In the genomic region with DNA sequence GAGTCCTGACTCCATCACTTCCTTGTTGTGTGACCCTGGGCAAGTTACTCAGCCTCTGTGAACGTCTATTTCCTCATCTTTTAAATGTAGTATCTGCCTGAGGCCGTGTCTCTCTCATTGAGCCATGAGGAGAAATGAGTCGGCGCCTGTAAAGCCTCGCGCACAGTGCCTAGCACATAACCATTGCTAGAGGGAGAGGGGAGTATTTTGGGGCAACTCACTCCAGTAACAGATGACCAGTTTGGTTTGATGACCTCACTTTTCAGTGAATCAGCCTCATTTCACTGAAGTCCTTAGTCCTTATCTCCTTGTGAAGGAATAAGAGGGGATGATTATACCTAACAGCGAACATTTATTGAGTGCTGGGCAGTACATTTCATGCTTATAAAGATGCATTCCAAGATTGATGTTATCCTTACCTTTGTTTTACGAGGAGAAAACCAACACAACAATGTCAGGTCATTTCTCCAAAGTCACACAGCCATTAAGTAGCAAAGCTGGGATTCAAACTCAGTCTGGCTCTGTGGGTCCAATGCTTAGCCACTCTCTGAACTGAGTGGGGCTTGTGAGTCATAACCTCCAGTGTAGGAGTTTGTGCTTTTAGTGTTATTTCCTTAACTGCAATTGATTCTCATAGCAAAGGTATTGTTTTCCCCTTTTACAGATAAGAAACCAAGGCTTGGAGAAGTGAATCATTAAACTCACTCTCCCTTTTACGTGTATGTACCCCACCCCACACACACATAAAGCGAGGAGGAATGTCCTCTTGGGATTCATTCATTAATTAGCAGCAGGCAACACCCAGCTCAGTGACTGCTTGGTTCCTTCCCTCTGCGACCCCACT, we compare ENCODE assay signal across 9 cellular contexts. TPM values are rescaled to one million over a fixed set of nuclear protein-coding genes. Genes with fewer than 3 reads are reported as not detected.
A peak's percentile ranks its signal among the peaks of the same experiment; 100 is the strongest.
DNase-seq lines count a peak whose midpoint lies in the region; ATAC-seq, FAIRE-seq and TF ChIP-seq lines count a peak whose summit lies in the region.
"Had no signal": no experiment of that assay in that cellular context is flagged by ENCODE, and none has a peak within 500 bp of the region (broad histone marks: within the 10 kb centered on the region; RNA-seq: fewer than 3 reads in every experiment).

No MANE protein-coding gene starts in this region.

- no peak for TF ChIP-seq EP300 in ovary (IDR thresholded peaks at IDR 0.05)

- ATAC-seq in GM18499 (IDR thresholded peaks at IDR 0.05; ENCODE audit: insufficient read depth, unreplicated experiment): peak; percentile 38
- no peak for ATAC-seq in HG02970 (IDR thresholded peaks at IDR 0.05; ENCODE audit: low FRiP score, unreplicated experiment)
- ATAC-seq in GM18870 (IDR thresholded peaks at IDR 0.05; ENCODE audit: unreplicated experiment): no peak
- ATAC-seq in HG03571 (IDR thresholded peaks at IDR 0.05; ENCODE audit: unreplicated experiment): no peak
- ATAC-seq in GM21381 (IDR thresholded peaks at IDR 0.05; ENCODE audit: unreplicated experiment): no peak

- H3K27ac ChIP-seq in astrocyte (ENCODE audit: low read depth, low read length) (peak overlapping the region; percentile 55), ovary (peak overlapping the region; percentile 3 to 64)

- DNase-seq in MG63 (peak; percentile 57), astrocyte (ENCODE audit: low read depth) (peak; percentile 84), ovary (peak in 3 of 5 donors; percentile 49 to 66 (median 53))
- DNase-seq: natural killer cell had no signal

- peaks cover 28% of the 10 kb centered on the region for H3K27me3 Mint-ChIP-seq in astrocyte (ENCODE audit: low read depth, unreplicated experiment)

- intact Hi-C loops in ovary (cut with DNase I): no loop called here

- H3K27me3 ChIP-seq in MG63: no peaks in the 10 kb centered on the region
- H3K27me3 ChIP-seq in astrocyte (ENCODE audit: insufficient read depth, low read length): no peaks in the 10 kb centered on the region
- H3K27me3 ChIP-seq in ovary: no peaks in the 10 kb centered on the region

- no peak for TF ChIP-seq POLR2A in ovary (IDR thresholded peaks at IDR 0.05)

- H3K4me1 ChIP-seq in astrocyte (ENCODE audit: insufficient read depth, low read length) (peaks cover 30% of the 10 kb centered on the region), ovary (ENCODE audit: insufficient read depth) (peaks cover 12% of the 10 kb centered on the region)

- WGBS in ovary, 3 donors: 35 to 51% (median 41%) methylated on average over 11 of the region's 11 CpGs

- no peak overlapping the region for H3K4me3 ChIP-seq in MG63
- no peak overlapping the region for H3K4me3 ChIP-seq in astrocyte (ENCODE audit: insufficient read depth, low read depth, low read length)
- H3K4me3 ChIP-seq in ovary: no peak overlapping the region

- H3K27ac Mint-ChIP-seq in astrocyte (ENCODE audit: unreplicated experiment): peak overlapping the region; percentile 73
- H3K27ac Mint-ChIP-seq: natural killer cell had no signal

- TF ChIP-seq CTCF in astrocyte (IDR thresholded peaks at IDR 0.05; ENCODE audit: insufficient read depth, low read depth, low read length) (no peak), ovary (IDR thresholded peaks at IDR 0.05) (no peak)

- no peaks in the 10 kb centered on the region for H3K79me2 ChIP-seq in astrocyte (ENCODE audit: insufficient read depth, low read length)

- H3K4me2 ChIP-seq in astrocyte (ENCODE audit: low read length): peak overlapping the region; percentile 43

- H3K9me3 ChIP-seq in MG63: no peaks in the 10 kb centered on the region
- H3K9me3 ChIP-seq in astrocyte (ENCODE audit: insufficient read depth, low read depth, low read length): peaks cover 6% of the 10 kb centered on the region
- H3K9me3 ChIP-seq in ovary: no peaks in the 10 kb centered on the region

- H3K36me3 ChIP-seq in MG63: no peaks in the 10 kb centered on the region; the same call in 1 of the 2 replicates
- no peaks in the 10 kb centered on the region for H3K36me3 ChIP-seq in astrocyte (ENCODE audit: insufficient read depth, low read length)
- H3K36me3 ChIP-seq in ovary: no peaks in the 10 kb centered on the region

- no peaks in the 10 kb centered on the region for H4K20me1 ChIP-seq in astrocyte (ENCODE audit: insufficient read depth, low read length)

- H3K4me1 Mint-ChIP-seq in astrocyte (ENCODE audit: low read depth, unreplicated experiment): peaks cover 27% of the 10 kb centered on the region
- H3K4me1 Mint-ChIP-seq: natural killer cell had no signal

- peak overlapping the region; percentile 46 for H2AFZ ChIP-seq in astrocyte (ENCODE audit: low read depth, low read length)

- H3K9ac ChIP-seq in astrocyte (ENCODE audit: low read length): peak overlapping the region; percentile 50

- peaks cover 5% of the 10 kb centered on the region for H3K9me3 Mint-ChIP-seq in astrocyte (ENCODE audit: unreplicated experiment)
- H3K9me3 Mint-ChIP-seq: natural killer cell had no signal

- FAIRE-seq in astrocyte (lab: Jason Lieb, UNC): peak; percentile 78

- H3K4me3 Mint-ChIP-seq in astrocyte (ENCODE audit: unreplicated experiment): no peak overlapping the region
- H3K4me3 Mint-ChIP-seq: natural killer cell had no signal

- H3K36me3 Mint-ChIP-seq in astrocyte (ENCODE audit: low read depth, unreplicated experiment): peaks cover 2% of the 10 kb centered on the region
- H3K36me3 Mint-ChIP-seq: natural killer cell had no signal

RNA-seq across cellular contexts. Expression of a gene that starts 25.9 kb away (rescaled TPM):
- 3.1 and 4.4 TPM in 2 replicates for total RNA-seq in MG63 (2014; rRNA removed; shearing (Covaris generic); ENCODE audit: low replicate concordance)
- total RNA-seq in astrocyte: 2.6 and 3.1 TPM in 2 replicates
- 10 to 100 TPM in 5 of 7 donors, 1 to 10 TPM in 2; 5.5 to 18.0 (median 14.2) TPM for total RNA-seq in ovary
- polyA plus RNA-seq in ovary: 1 to 10 TPM; 3.2 to 5.0 TPM
